33 cellular contexts compared by ENCODE assay signal in the genomic region with DNA sequence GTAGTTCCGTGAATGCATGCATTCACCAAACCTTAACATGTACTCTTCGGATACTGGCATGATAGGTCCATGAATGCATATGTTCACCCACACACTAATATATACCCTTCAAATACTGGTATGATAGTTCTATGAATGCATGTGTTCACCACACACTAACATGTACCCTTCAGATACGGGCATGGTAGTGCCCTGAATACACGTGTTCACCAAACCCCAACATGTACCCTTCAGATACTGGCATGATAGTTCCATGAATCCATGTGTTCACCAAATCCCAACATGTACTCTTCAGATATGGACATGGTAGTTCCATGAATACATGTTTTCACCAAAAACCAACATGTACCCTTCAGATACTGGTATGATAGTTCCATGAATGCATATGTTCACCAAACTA. TPM values are rescaled to one million over a fixed set of nuclear protein-coding genes. Genes with fewer than 3 reads are reported as not detected.
"Had no signal": no experiment of that assay in that cellular context is flagged by ENCODE, and none has a peak within 500 bp of the region (broad histone marks: within the 10 kb centered on the region; RNA-seq: fewer than 3 reads in every experiment).

No MANE protein-coding gene starts in this region.

- FAIRE-seq: astrocyte, bronchial epithelial cell had no signal

- H3K4me3 ChIP-seq: adrenal gland, ascending aorta, body of pancreas, breast epithelium, cardiac muscle cell had no signal

- H3K4me1 ChIP-seq: adrenal gland, ascending aorta, body of pancreas, breast epithelium had no signal

- H3K27me3 ChIP-seq: adrenal gland, ascending aorta, body of pancreas, brain microvascular endothelial cell, breast epithelium, cardiac muscle cell had no signal

- H3K36me3 ChIP-seq: adrenal gland, ascending aorta, brain microvascular endothelial cell, breast epithelium, cardiac muscle cell had no signal

- H3K9me3 ChIP-seq: adrenal gland had no signal

- H3K27ac ChIP-seq: adrenal gland, ascending aorta, body of pancreas, brain microvascular endothelial cell, breast epithelium, cardiac muscle cell had no signal

- ATAC-seq: activated naive CD4-positive, alpha-beta T cell treated with anti-CD3 and anti-CD28 coated beads, Interleukin-2, amount 50 U/mL, for 72 hours; activated naive CD8-positive, alpha-beta T cell treated with anti-CD3 and anti-CD28 coated beads, Interleukin-2, amount 50 U/mL, for 24 hours; activated T-cell treated with anti-CD3 and anti-CD28 coated beads, Interleukin-2, amount 50 U/mL, for 4 hours; activated T-cell treated with anti-CD3 and anti-CD28 coated beads, Interleukin-2, amount 50 U/mL, for 72 hours; activated T-helper 17 cell treated with anti-CD3 and anti-CD28 coated beads, Interleukin-2, amount 50 U/mL, for 72 hours; body of pancreas had no signal

- DNase-seq: activated effector memory CD4-positive, alpha-beta T cell treated with anti-CD3 and anti-CD28 coated beads, Interleukin-2, amount 50 U/mL, for 16 hours; activated effector memory CD4-positive, alpha-beta T cell treated with Interleukin-2 at 50 U/mL for 16 hours; activated gamma-delta T cell; activated gamma-delta T cell treated with Interleukin-2 at 50 U/mL for 16 hours; activated naive CD4-positive, alpha-beta T cell; activated naive CD4-positive, alpha-beta T cell treated with anti-CD3 and anti-CD28 coated beads for 36 hours; activated naive CD4-positive, alpha-beta T cell treated with anti-CD3 and anti-CD28 coated beads, Interleukin-2, amount 10 ng/mL, durations not matched to agents 7 days and 5 days; activated naive CD4-positive, alpha-beta T cell treated with anti-CD3 and anti-CD28 coated beads, Interleukin-2, amount 50 U/mL, for 16 hours; activated naive CD4-positive, alpha-beta T cell treated with Interleukin-2 at 50 U/mL for 16 hours; activated naive CD8-positive, alpha-beta T cell treated with anti-CD3 and anti-CD28 coated beads for 36 hours; activated naive CD8-positive, alpha-beta T cell treated with anti-CD3 and anti-CD28 coated beads, Interleukin-2, amount 10 ng/mL, durations not matched to agents 7 days and 5 days; activated naive CD8-positive, alpha-beta T cell treated with anti-CD3 and anti-CD28 coated beads, Interleukin-2, amount 50 U/mL, for 24 hours; activated T-cell treated with anti-CD3 and anti-CD28 coated beads, Interleukin-2, amount 50 U/mL, for 24 hours; activated T-cell treated with anti-CD3 and anti-CD28 coated beads, Interleukin-2, amount 50 U/mL, for 4 hours; activated T-cell treated with anti-CD3 and anti-CD28 coated beads, Interleukin-2, amount 50 U/mL, for 48 hours; activated T-cell treated with anti-CD3 and anti-CD28 coated beads, Interleukin-2, amount 50 U/mL, for 72 hours; adrenal gland; amniotic stem cell; amygdala; anterior cingulate cortex; aorta; body of pancreas; brain microvascular endothelial cell; caudate nucleus; central memory CD4-positive, alpha-beta T cell; cerebellar nuclear complex had no signal

RNA-seq across cellular contexts. Expression of a gene that starts 48.5 kb away (rescaled TPM):
- total RNA-seq: activated naive CD4-positive, alpha-beta T cell treated with anti-CD3 and anti-CD28 coated beads for 36 hours; activated naive CD8-positive, alpha-beta T cell treated with anti-CD3 and anti-CD28 coated beads for 36 hours; activated naive CD8-positive, alpha-beta T cell treated with anti-CD3 and anti-CD28 coated beads, Interleukin-2, amount 10 ng/mL, durations not matched to agents 7 days and 5 days; activated T-cell treated with anti-CD3 and anti-CD28 coated beads, Interleukin-2, amount 50 U/mL, for 4 hours; activated T-helper 17 cell treated with anti-CD3 and anti-CD28 coated beads, Interleukin-2, amount 50 U/mL, for 72 hours; bronchial epithelial cell had no signal
